In the genomic region with DNA sequence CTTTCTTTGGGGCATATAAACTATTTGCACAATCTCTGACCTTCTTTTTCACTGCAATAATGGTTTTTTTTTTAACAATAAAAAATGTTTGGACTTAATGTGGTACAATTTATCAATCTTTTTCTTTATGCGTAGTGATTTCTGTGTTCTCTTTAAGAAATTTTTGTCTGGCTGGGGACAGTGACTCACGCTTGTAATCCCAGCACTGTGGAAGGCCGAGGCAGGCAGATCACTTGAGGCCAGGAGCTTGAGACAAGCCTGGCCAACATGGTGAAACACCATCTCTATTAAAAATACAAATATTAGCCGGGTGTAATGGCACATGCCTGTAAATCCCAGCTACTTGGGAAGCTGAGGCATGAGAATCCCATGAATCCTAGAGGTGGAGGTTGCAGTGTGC, we compare ENCODE assay signal across 23 cellular contexts.
"Had no signal": no experiment of that assay in that cellular context is flagged by ENCODE, and none has a peak within 500 bp of the region (broad histone marks: within the 10 kb centered on the region; RNA-seq: fewer than 3 reads in every experiment).

No MANE protein-coding gene starts in this region.

- H3K4me1 ChIP-seq: gastrocnemius medialis, psoas muscle, sigmoid colon, vagina had no signal

- H3K27ac Mint-ChIP-seq: memory B cell; naive thymus-derived CD4-positive, alpha-beta T cell; nephron progenitor cell had no signal

- H3K9me3 Mint-ChIP-seq: nephron progenitor cell had no signal

- H3K36me3 Mint-ChIP-seq: memory B cell; naive thymus-derived CD4-positive, alpha-beta T cell had no signal

- ATAC-seq: gastrocnemius medialis; naive thymus-derived CD4-positive, alpha-beta T cell; psoas muscle; right cardiac atrium had no signal

- H3K4me3 ChIP-seq: dorsolateral prefrontal cortex, gastrocnemius medialis, lung, psoas muscle, sigmoid colon, skin epidermis, stomach, thyroid gland, vagina had no signal

- H3K27ac ChIP-seq: dorsolateral prefrontal cortex, gastrocnemius medialis, psoas muscle, sigmoid colon, skin epidermis, stomach, thyroid gland, vagina had no signal

- H3K36me3 ChIP-seq: gastrocnemius medialis, sigmoid colon, stomach, thyroid gland, vagina had no signal

- H3K9me3 ChIP-seq: gastrocnemius medialis, psoas muscle, sigmoid colon, stomach, thyroid gland, vagina had no signal

- H3K4me1 Mint-ChIP-seq: memory B cell; naive thymus-derived CD4-positive, alpha-beta T cell; nephron progenitor cell had no signal

- H3K4me3 Mint-ChIP-seq: memory B cell; naive thymus-derived CD4-positive, alpha-beta T cell; nephron progenitor cell had no signal

- DNase-seq: dorsolateral prefrontal cortex; effector CD4-positive, alpha-beta T cell; foreskin fibroblast; gastrocnemius medialis; head of caudate nucleus; naive thymus-derived CD4-positive, alpha-beta T cell; nephron progenitor cell; nucleus accumbens; posterior cingulate gyrus; psoas muscle; right cardiac atrium; sigmoid colon; stimulated activated CD4-positive, alpha-beta T cell treated with anti-CD3 and anti-CD28 coated beads, Interleukin-15, amount 100 ng/mL, for 24 hours; stimulated activated CD4-positive, alpha-beta T cell treated with anti-CD3 and anti-CD28 coated beads, Interleukin-2, amount 100 ng/mL, for 48 hours; stimulated activated CD8-positive, alpha-beta memory T cell treated with anti-CD3 and anti-CD28 coated beads, Interleukin-4, amount 100 ng/mL, for 48 hours; stimulated activated naive CD4-positive, alpha-beta T cell; stomach; thyroid gland; trophoblast cell had no signal

- H3K27me3 Mint-ChIP-seq: memory B cell had no signal

- H3K27me3 ChIP-seq: gastrocnemius medialis, sigmoid colon, stomach, thyroid gland, vagina had no signal
